9 cellular contexts compared by ENCODE assay signal in genomic region chr2:137865954-137866540, GRCh38.
DNase-seq lines count a peak whose midpoint lies in the region; ATAC-seq and TF ChIP-seq lines count a peak whose summit lies in the region.
"Had no signal": no experiment of that assay in that cellular context is flagged by ENCODE, and none has a peak within 500 bp of the region (broad histone marks: within the 10 kb centered on the region; RNA-seq: fewer than 3 reads in every experiment).

No MANE protein-coding gene starts in this region.

- no peak overlapping the region for H3K4me3 Mint-ChIP-seq in activated T-cell treated with anti-CD3 and anti-CD28 coated beads, Interleukin-2, amount 50 U/mL, for 4 hours
- no peak overlapping the region for H3K4me3 Mint-ChIP-seq in glutamatergic neuron (ENCODE audit: unreplicated experiment)
- H3K4me3 Mint-ChIP-seq: activated naive CD8-positive, alpha-beta T cell had no signal

- no peaks in the 10 kb centered on the region for H3K4me1 Mint-ChIP-seq in activated T-cell treated with anti-CD3 and anti-CD28 coated beads, Interleukin-2, amount 50 U/mL, for 4 hours (ENCODE audit: low read depth)
- H3K4me1 Mint-ChIP-seq in glutamatergic neuron (ENCODE audit: low read depth, unreplicated experiment), result peaks cover 6% of the 10 kb centered on the region

- H3K36me3 Mint-ChIP-seq in activated T-cell treated with anti-CD3 and anti-CD28 coated beads, Interleukin-2, amount 50 U/mL, for 4 hours (ENCODE audit: insufficient read depth), result no peaks in the 10 kb centered on the region
- H3K36me3 Mint-ChIP-seq in glutamatergic neuron (ENCODE audit: unreplicated experiment), result no peaks in the 10 kb centered on the region
- H3K36me3 Mint-ChIP-seq: activated naive CD8-positive, alpha-beta T cell had no signal

- DNase-seq in DMS 273 (lab: John Stamatoyannopoulos, UW; ENCODE audit: unreplicated experiment), result peak; percentile 85
- peak; percentile 14 for DNase-seq in NOMO-1 treated with DMSO at 0.1 percent for 48 hours (lab: John Stamatoyannopoulos, UW; ENCODE audit: unreplicated experiment)
- DNase-seq in activated T-cell treated with anti-CD3 and anti-CD28 coated beads, Interleukin-2, amount 50 U/mL, for 4 hours, result peak; percentile 25
- peak; percentile 75 for DNase-seq in glutamatergic neuron
- peak; percentile 44 for DNase-seq in stimulated activated CD4-positive, alpha-beta T cell treated with anti-CD3 and anti-CD28 coated beads, Interleukin-12 subunit alpha, Interleukin-12 subunit beta, amount 100 ng/mL, for 4 hours
- DNase-seq in T1000 (lab: John Stamatoyannopoulos, UW), result no peak

- peaks cover 3% of the 10 kb centered on the region for H3K27me3 Mint-ChIP-seq in activated T-cell treated with anti-CD3 and anti-CD28 coated beads, Interleukin-2, amount 50 U/mL, for 4 hours (ENCODE audit: low read depth)
- H3K27me3 Mint-ChIP-seq in glutamatergic neuron (ENCODE audit: unreplicated experiment), result no peaks in the 10 kb centered on the region

- ATAC-seq in GM19328 (IDR thresholded peaks at IDR 0.05; ENCODE audit: unreplicated experiment), result peak; percentile 67
- peak; percentile 63 for ATAC-seq in HG03520 (IDR thresholded peaks at IDR 0.05; ENCODE audit: unreplicated experiment)
- no peak for ATAC-seq in activated T-cell treated with anti-CD3 and anti-CD28 coated beads, Interleukin-2, amount 50 U/mL, for 4 hours

- TF ChIP-seq CTCF in glutamatergic neuron (IDR thresholded peaks at IDR 0.05; ENCODE audit: partially characterized antibody, unreplicated experiment), result peak; percentile 74

- no peak overlapping the region for H3K27ac Mint-ChIP-seq in glutamatergic neuron (ENCODE audit: unreplicated experiment)
- H3K27ac Mint-ChIP-seq: activated naive CD8-positive, alpha-beta T cell had no signal

- H3K9me3 Mint-ChIP-seq in activated T-cell treated with anti-CD3 and anti-CD28 coated beads, Interleukin-2, amount 50 U/mL, for 4 hours, result no peaks in the 10 kb centered on the region
- H3K9me3 Mint-ChIP-seq in glutamatergic neuron (ENCODE audit: unreplicated experiment), result no peaks in the 10 kb centered on the region

Comparison
In these comparisons a context has a peak if more than half of its experiments do, and no peak if none do; other contexts are left out.
1. ATAC-seq: peak in GM19328 (single experiment) and HG03520 (single experiment); none in activated T-cell treated with anti-CD3 and anti-CD28 coated beads, Interleukin-2, amount 50 U/mL, for 4 hours (0 of 2).